15 cellular contexts compared by ENCODE assay signal in genomic region chr14:68757618-68758081, GRCh38. TPM values are rescaled to one million over a fixed set of nuclear protein-coding genes. Genes with fewer than 3 reads are reported as not detected.
A peak's percentile ranks its signal among the peaks of the same experiment; 100 is the strongest.
DNase-seq lines count a peak whose midpoint lies in the region; ATAC-seq, FAIRE-seq and TF ChIP-seq lines count a peak whose summit lies in the region.
"Had no signal": no experiment of that assay in that cellular context is flagged by ENCODE, and none has a peak within 500 bp of the region (broad histone marks: within the 10 kb centered on the region; RNA-seq: fewer than 3 reads in every experiment).

No MANE protein-coding gene starts in this region.

- H2AFZ ChIP-seq in Loucy (ENCODE audit: low read length): peak overlapping the region; percentile 15; the same call in 1 of the 2 replicates
- H2AFZ ChIP-seq in endothelial cell of umbilical vein (ENCODE audit: low read depth, low read length): no peak overlapping the region
- H2AFZ ChIP-seq in SK-N-SH (ENCODE audit: low read depth): no peak overlapping the region

- TF ChIP-seq EP300 in SK-N-SH (IDR thresholded peaks at IDR 0.05; ENCODE audit: borderline replicate concordance in 1 of 2, low read depth in 1 of 2, low read length in 1 of 2): no peak

- WGBS in SK-N-SH (ENCODE audit: low lambda C conversion rate): 88% methylated on average over 4 of the region's 4 CpGs

- H4K20me1 ChIP-seq in Loucy (ENCODE audit: insufficient read depth, low read length, poor library complexity, severe bottlenecking) (no peaks in the 10 kb centered on the region), endothelial cell of umbilical vein (replicated peaks; ENCODE audit: control insufficient read depth, extremely low read depth, insufficient read depth, low read length) (no peaks in the 10 kb centered on the region), SK-N-SH (ENCODE audit: insufficient read depth) (no peaks in the 10 kb centered on the region)

- H3K4me2 ChIP-seq in Loucy (ENCODE audit: low read depth, low read length, poor library complexity, severe bottlenecking) (peak overlapping the region; percentile 55), endothelial cell of umbilical vein (ENCODE audit: insufficient read depth, low read length) (no peak overlapping the region), SK-N-SH (no peak overlapping the region)

- H3F3A ChIP-seq in Loucy (ENCODE audit: low read depth) (no peaks in the 10 kb centered on the region), SK-N-SH (replicated peaks; ENCODE audit: insufficient read depth) (peaks cover 5% of the 10 kb centered on the region)

- H3K36me3 Mint-ChIP-seq in naive B cell: no peaks in the 10 kb centered on the region
- H3K36me3 Mint-ChIP-seq: immature natural killer cell had no signal

- ATAC-seq in naive B cell (ENCODE audit: low read depth in 2 of 2): peak; percentile 95 to 97

- no TSS peak for BruUV-seq in endothelial cell of umbilical vein (replicated peaks; lab: Mats Ljungman, UMichigan)

- intact Hi-C loops in endothelial cell of umbilical vein (cut with micrococcal nuclease): no loop called here

- peak overlapping the region in 4 of 8 donors; percentile 22 to 72 (median 48) for H3K4me3 Mint-ChIP-seq in naive B cell
- H3K4me3 Mint-ChIP-seq: immature natural killer cell had no signal

- H3K9me3 Mint-ChIP-seq in naive B cell: no peaks in the 10 kb centered on the region

- dilution Hi-C loops in endothelial cell of umbilical vein (cut with MboI; ENCODE audit: extremely low pct_ligation_motif_present, low sequenced_read_pairs): no loop called here

- H3K27ac ChIP-seq in endothelial cell of umbilical vein (ENCODE audit: insufficient read depth, low read depth, low read length): no peak overlapping the region
- H3K27ac ChIP-seq in SK-N-SH (ENCODE audit: low read depth in 2 of 2, low read length in 1 of 2): no peak overlapping the region
- H3K27ac ChIP-seq: vagina had no signal

- H3K4me1 ChIP-seq in Loucy (ENCODE audit: insufficient read depth, low read length, poor library complexity, severe bottlenecking) (peaks cover 52% of the 10 kb centered on the region), endothelial cell of umbilical vein (ENCODE audit: control insufficient read depth, extremely low read depth, insufficient read depth, low read length) (peaks cover 26% of the 10 kb centered on the region), SK-N-SH (ENCODE audit: control insufficient read depth in 1 of 2, insufficient read depth in 2 of 2, low read depth in 1 of 2, low read length in 1 of 2) (peaks cover 0 to 17% of the 10 kb centered on the region in 2 experiments; a peak in 2 of 4 replicates)

- peak; percentile 63 for FAIRE-seq in endothelial cell of umbilical vein (lab: Jason Lieb, UNC)

- H3K9me3 ChIP-seq in Loucy (ENCODE audit: insufficient read depth, low read depth, low read length) (no peaks in the 10 kb centered on the region), endothelial cell of umbilical vein (replicated peaks; ENCODE audit: control insufficient read depth, insufficient read depth, low read length) (no peaks in the 10 kb centered on the region), SK-N-SH (no peaks in the 10 kb centered on the region)
- H3K9me3 ChIP-seq: vagina had no signal

- no peak for TF ChIP-seq POLR2A in endothelial cell of umbilical vein (IDR thresholded peaks at IDR 0.05; ENCODE audit: low read depth, low read length)

- H3K36me3 ChIP-seq in Loucy (ENCODE audit: insufficient read depth, low read length) (no peaks in the 10 kb centered on the region), endothelial cell of umbilical vein (ENCODE audit: control insufficient read depth in 2 of 2, extremely low read depth in 1 of 2, insufficient read depth in 2 of 2, low read length in 2 of 2) (no peaks in the 10 kb centered on the region), SK-N-SH (replicated peaks in 1 of 2; ENCODE audit: control insufficient read depth in 1 of 2, insufficient read depth in 2 of 2, low read length in 1 of 2) (no peaks in the 10 kb centered on the region)
- H3K36me3 ChIP-seq: vagina had no signal

- CTCF ChIA-PET in endothelial cell of umbilical vein (lab: Charles Lee): interaction anchor here (1.0 to 1.8 kb wide), 5 partner anchors 12 to 460 kb away, joined by 3 to 6 read pairs (median 4); no protein-coding TSS in a partner anchor
- CTCF ChIA-PET in SK-N-SH (lab: Yijun Ruan, JAX): interaction anchor here (2.9 kb wide), 1 partner anchor 31 kb away, joined by 6 read pairs; no protein-coding TSS in a partner anchor

- no peaks in the 10 kb centered on the region for H3K9me1 ChIP-seq in endothelial cell of umbilical vein (replicated peaks; ENCODE audit: control insufficient read depth, extremely low read depth, insufficient read depth, low read length)

- DNase-seq in AML-193 (lab: John Stamatoyannopoulos, UW) (peak; percentile 37 to 52), endothelial cell of umbilical vein (ENCODE audit: low read depth, low spot score) (no peak), naive B cell (peak; percentile 69), SK-N-SH (no peak), RKO (ENCODE audit: low spot score) (no peak)
- no peak for DNase-seq in NK-92 treated with Interleukin-12 subunit alpha and Interleukin-12 subunit beta, amount 100 ng/mL, for 24 hours (lab: John Stamatoyannopoulos, UW)
- DNase-seq in central memory CD4-positive, alpha-beta T cell: no peak
- DNase-seq: activated CD8-positive, alpha-beta memory T cell treated with anti-CD3 and anti-CD28 coated beads, Interleukin-2, amount 50 U/mL, for 48 hours; cortex of kidney; NCI-H1048; SHP77; stimulated activated CD4-positive, alpha-beta T cell treated with anti-CD3 and anti-CD28 coated beads, Interleukin-1b, Interleukin-23, amount 100 ng/mL, for 48 hours had no signal

- TF ChIP-seq RAD21 in SK-N-SH (IDR thresholded peaks at IDR 0.05; ENCODE audit: low read length): no peak

- H3K27me3 ChIP-seq in Loucy (ENCODE audit: insufficient read depth, low read length, poor library complexity, severe bottlenecking) (no peaks in the 10 kb centered on the region), endothelial cell of umbilical vein (ENCODE audit: control insufficient read depth in 2 of 2, insufficient read depth in 2 of 2, low read length in 2 of 2) (no peaks in the 10 kb centered on the region), SK-N-SH (ENCODE audit: insufficient read depth) (no peaks in the 10 kb centered on the region)
- H3K27me3 ChIP-seq: vagina had no signal

- H3K9ac ChIP-seq in Loucy (ENCODE audit: low read depth, low read length, poor library complexity, severe bottlenecking) (peak overlapping the region; percentile 34), endothelial cell of umbilical vein (replicated peaks; ENCODE audit: extremely low read depth, insufficient read depth, low read length) (no peak overlapping the region), SK-N-SH (no peak overlapping the region)

- H3K79me2 ChIP-seq in Loucy (ENCODE audit: insufficient read depth, low read length) (no peaks in the 10 kb centered on the region), endothelial cell of umbilical vein (ENCODE audit: control insufficient read depth, insufficient read depth, low read length) (no peaks in the 10 kb centered on the region), SK-N-SH (ENCODE audit: insufficient read depth) (no peaks in the 10 kb centered on the region)

- H3K27ac Mint-ChIP-seq in naive B cell: peak overlapping the region in 4 of 6 donors; percentile 34 to 84 (median 62)
- H3K27ac Mint-ChIP-seq: immature natural killer cell had no signal

- POLR2A ChIA-PET in endothelial cell of umbilical vein (lab: Charles Lee) (interaction anchor here (0.7 kb wide), 1 partner anchor 30 kb away, joined by 3 read pairs; no protein-coding TSS in a partner anchor), SK-N-SH (lab: Yijun Ruan, JAX) (no interaction called here)

- H3K9me2 ChIP-seq in Loucy (replicated peaks; ENCODE audit: low read depth, low read length) (no peaks in the 10 kb centered on the region), SK-N-SH (no peaks in the 10 kb centered on the region)

- peaks cover 23 to 52% (median 49%) of the 10 kb centered on the region in 3 donors for H3K4me1 Mint-ChIP-seq in naive B cell

- no peaks in the 10 kb centered on the region for H3K27me3 Mint-ChIP-seq in naive B cell

- no peak for TF ChIP-seq CTCF in Loucy (conservative IDR thresholded peaks at IDR 0.05; ENCODE audit: low read length)
- no peak for TF ChIP-seq CTCF in endothelial cell of umbilical vein (IDR thresholded peaks at IDR 0.05; ENCODE audit: extremely low read depth in 1 of 2, insufficient read depth in 1 of 2, low read depth in 1 of 2, low read length in 2 of 2)
- TF ChIP-seq CTCF in SK-N-SH (IDR thresholded peaks at IDR 0.05): no peak

- H3K4me3 ChIP-seq in Loucy (ENCODE audit: low read length, poor library complexity, severe bottlenecking) (peak overlapping the region; percentile 43), endothelial cell of umbilical vein (replicated peaks in 1 of 3; ENCODE audit: insufficient read depth in 1 of 3, low read depth in 1 of 3, low read length in 3 of 3) (no peak overlapping the region), SK-N-SH (ENCODE audit: low read depth in 2 of 2, low read length in 1 of 2) (no peak overlapping the region)
- H3K4me3 ChIP-seq: vagina had no signal

TF ChIP-seq in endothelial cell of umbilical vein, 7 proteins besides CTCF, POLR2A, EP300 and RAD21 (continues in another document):
- TF ChIP-seq GATA2 (IDR thresholded peaks at IDR 0.05; ENCODE audit: insufficient read depth, insufficient read length, low read depth, low read length) (no peak), MYC (IDR thresholded peaks at IDR 0.05; ENCODE audit: low read depth, low read length) (no peak), FOS (IDR thresholded peaks at IDR 0.05; ENCODE audit: borderline replicate concordance, insufficient read depth, low read length) (no peak)

TF ChIP-seq in SK-N-SH, 30 proteins besides CTCF, POLR2A, EP300 and RAD21 (continues in another document):
- TF ChIP-seq MAX (IDR thresholded peaks at IDR 0.05; ENCODE audit: low read depth) (no peak), RCOR1 (IDR thresholded peaks at IDR 0.05; ENCODE audit: low read length) (no peak), YY1 (IDR thresholded peaks at IDR 0.05; ENCODE audit: low read depth) (no peak)

RNA-seq across cellular contexts. Expression of gene ZFP36L1, which starts 35.2 kb away (rescaled TPM):
- 89.6 and 91.3 TPM in 2 replicates for total RNA-seq in endothelial cell of umbilical vein
- polyA plus RNA-seq in endothelial cell of umbilical vein: 46.0 and 63.3 TPM in 2 replicates
- polyA plus RNA-seq in endothelial cell of umbilical vein (2011; cell fraction: cytosol; rRNA removed): 50.0 and 63.4 TPM in 2 replicates
- 22.0 and 22.8 TPM in 2 replicates for polyA plus RNA-seq in endothelial cell of umbilical vein (2011; cell fraction: nucleus; rRNA removed)
- polyA plus RNA-seq in endothelial cell of umbilical vein (2012): 52.4 and 76.4 TPM in 2 replicates
- polyA minus RNA-seq in endothelial cell of umbilical vein: 16.9 and 24.7 TPM in 2 replicates
- 34.5 TPM for polyA minus RNA-seq in endothelial cell of umbilical vein (2011; cell fraction: cytosol; rRNA and poly(A)+ RNA removed)
- 15.7 and 25.6 TPM in 2 replicates for polyA minus RNA-seq in endothelial cell of umbilical vein (2011; cell fraction: nucleus; rRNA and poly(A)+ RNA removed)
- polyA plus RNA-seq in naive B cell (ENCODE audit: low read depth in 6 of 6): 100 to 1,000 TPM in 5 of 6 donors, 10 to 100 TPM in 1; 99.2 to 447 (median 302) TPM
- polyA plus RNA-seq in SK-N-SH (2012; rRNA removed): 8.8 and 16.5 TPM in 2 replicates
- polyA plus RNA-seq in SK-N-SH (2012; cell fraction: cytosol; rRNA removed): 8.1 and 13.9 TPM in 2 replicates
- 27.3 and 37.3 TPM in 2 replicates for polyA plus RNA-seq in SK-N-SH (2012; cell fraction: nucleus; rRNA removed)

Comparison
In these comparisons a context has a peak if more than half of its experiments do, and no peak if none do; other contexts are left out.
1. DNase-seq: peak in AML-193 (2 of 2) and naive B cell (single experiment); none in endothelial cell of umbilical vein (single experiment), SK-N-SH (single experiment), NK-92 treated with Interleukin-12 subunit alpha and Interleukin-12 subunit beta, amount 100 ng/mL, for 24 hours (single experiment), central memory CD4-positive, alpha-beta T cell (single experiment) and RKO (single experiment).